Comparison of ENCODE assay signal across 33 cellular contexts in genomic region chr5:158301186-158301585, GRCh38.
"Had no signal": no experiment of that assay in that cellular context is flagged by ENCODE, and none has a peak within 500 bp of the region (broad histone marks: within the 10 kb centered on the region; RNA-seq: fewer than 3 reads in every experiment).

No MANE protein-coding gene starts in this region.

- H3K4me3 ChIP-seq: ascending aorta had no signal

- H3K4me1 ChIP-seq: ascending aorta had no signal

- H3K4me3 Mint-ChIP-seq: activated B cell treated with CpG ODN at 0.5 μM for 24 hours; activated CD4-positive, alpha-beta memory T cell treated with anti-CD3 and anti-CD28 coated beads, Interleukin-2, amount 10 ng/mL, durations not matched to agents 7 days and 5 days; activated CD8-positive, alpha-beta memory T cell treated with anti-CD3 and anti-CD28 coated beads, Interleukin-2, amount 10 ng/mL, durations not matched to agents 7 days and 5 days; activated naive CD8-positive, alpha-beta T cell treated with anti-CD3 and anti-CD28 coated beads for 36 hours; IgD-negative memory B cell had no signal

- H3K4me1 Mint-ChIP-seq: activated B cell treated with CpG ODN at 0.5 μM for 24 hours; activated CD4-positive, alpha-beta memory T cell treated with anti-CD3 and anti-CD28 coated beads, Interleukin-2, amount 10 ng/mL, durations not matched to agents 7 days and 5 days; activated CD8-positive, alpha-beta memory T cell treated with anti-CD3 and anti-CD28 coated beads, Interleukin-2, amount 10 ng/mL, durations not matched to agents 7 days and 5 days; activated naive CD8-positive, alpha-beta T cell treated with anti-CD3 and anti-CD28 coated beads for 36 hours had no signal

- DNase-seq: activated B cell treated with CpG ODN at 0.5 μM for 24 hours; activated CD4-positive, alpha-beta memory T cell treated with anti-CD3 and anti-CD28 coated beads, Interleukin-2, amount 10 ng/mL, durations not matched to agents 7 days and 5 days; activated CD4-positive, alpha-beta T cell treated with anti-CD3 and anti-CD28 coated beads for 1 hour; activated CD4-positive, alpha-beta T cell treated with anti-CD3 and anti-CD28 coated beads for 48 hours; activated CD8-positive, alpha-beta memory T cell treated with anti-CD3 and anti-CD28 coated beads for 24 hours; activated CD8-positive, alpha-beta memory T cell treated with anti-CD3 and anti-CD28 coated beads, Interleukin-2, amount 10 ng/mL, durations not matched to agents 7 days and 5 days; activated CD8-positive, alpha-beta memory T cell treated with anti-CD3 and anti-CD28 coated beads, Interleukin-2, amount 50 U/mL, for 48 hours; activated effector memory CD4-positive, alpha-beta T cell treated with anti-CD3 and anti-CD28 coated beads, Interleukin-2, amount 50 U/mL, for 16 hours; activated naive CD4-positive, alpha-beta T cell; activated naive CD4-positive, alpha-beta T cell treated with anti-CD3 and anti-CD28 coated beads, Interleukin-2, amount 50 U/mL, for 16 hours; activated naive CD8-positive, alpha-beta T cell treated with anti-CD3 and anti-CD28 coated beads for 36 hours; activated T-cell treated with anti-CD3 and anti-CD28 coated beads, Interleukin-2, amount 50 U/mL, for 48 hours; amygdala; caudate nucleus; cerebellar nuclear complex; Karpas-422; KBM-7; NCI-H1048; NCI-H1694; NCI-H1930; NCI-H2081 treated with DMSO at 0.1 percent for 48 hours; NCI-H345; NCI-H524 treated with DMSO at 0.1 percent for 48 hours; NCI-H748 treated with DMSO at 0.1 percent for 48 hours; SIG-M5; SW 1271; T-helper 1 cell; T-helper 2 cell; T-helper 9 cell had no signal

- H3K36me3 Mint-ChIP-seq: activated CD8-positive, alpha-beta memory T cell treated with anti-CD3 and anti-CD28 coated beads, Interleukin-2, amount 10 ng/mL, durations not matched to agents 7 days and 5 days; activated naive CD8-positive, alpha-beta T cell treated with anti-CD3 and anti-CD28 coated beads for 36 hours had no signal

- H3K27ac Mint-ChIP-seq: activated B cell treated with CpG ODN at 0.5 μM for 24 hours; activated CD4-positive, alpha-beta memory T cell treated with anti-CD3 and anti-CD28 coated beads, Interleukin-2, amount 10 ng/mL, durations not matched to agents 7 days and 5 days; activated CD8-positive, alpha-beta memory T cell treated with anti-CD3 and anti-CD28 coated beads, Interleukin-2, amount 10 ng/mL, durations not matched to agents 7 days and 5 days; activated naive CD8-positive, alpha-beta T cell treated with anti-CD3 and anti-CD28 coated beads for 36 hours; IgD-negative memory B cell had no signal

- H3K36me3 ChIP-seq: ascending aorta had no signal

- ATAC-seq: activated CD8-positive, alpha-beta memory T cell treated with anti-CD3 and anti-CD28 coated beads, Interleukin-2, amount 10 ng/mL, durations not matched to agents 7 days and 5 days; Panc1 had no signal

- H3K9me3 Mint-ChIP-seq: activated CD4-positive, alpha-beta memory T cell treated with anti-CD3 and anti-CD28 coated beads, Interleukin-2, amount 10 ng/mL, durations not matched to agents 7 days and 5 days had no signal

- H3K27me3 ChIP-seq: ascending aorta had no signal

- H3K27ac ChIP-seq: ascending aorta, VCaP had no signal

- H3K27me3 Mint-ChIP-seq: activated B cell treated with CpG ODN at 0.5 μM for 24 hours; activated CD4-positive, alpha-beta memory T cell treated with anti-CD3 and anti-CD28 coated beads, Interleukin-2, amount 10 ng/mL, durations not matched to agents 7 days and 5 days; activated CD8-positive, alpha-beta memory T cell treated with anti-CD3 and anti-CD28 coated beads, Interleukin-2, amount 10 ng/mL, durations not matched to agents 7 days and 5 days; activated naive CD8-positive, alpha-beta T cell treated with anti-CD3 and anti-CD28 coated beads for 36 hours; IgD-negative memory B cell had no signal
